19 cellular contexts compared by ENCODE assay signal in the genomic region with DNA sequence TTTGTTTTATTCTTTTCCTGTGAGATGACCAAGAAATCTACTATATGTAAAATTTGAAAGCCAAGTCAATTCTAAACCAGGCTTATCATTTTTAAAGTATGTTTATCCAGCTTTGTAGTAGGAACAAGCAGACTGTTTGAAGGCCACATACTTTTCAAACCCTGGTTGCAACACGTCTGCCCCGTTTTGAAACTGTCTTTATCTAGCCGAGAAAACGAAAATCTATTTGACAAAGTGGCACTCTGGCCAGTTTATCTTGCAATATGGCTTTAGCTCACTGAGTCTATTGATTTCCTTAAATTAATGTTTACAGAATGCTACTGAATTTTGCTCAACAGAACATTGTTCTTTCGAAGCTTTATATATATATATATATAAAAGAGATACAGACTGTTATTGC. TPM values are rescaled to one million over a fixed set of nuclear protein-coding genes. Genes with fewer than 3 reads are reported as not detected.
DNase-seq lines count a peak whose midpoint lies in the region; ATAC-seq and TF ChIP-seq lines count a peak whose summit lies in the region.
"Had no signal": no experiment of that assay in that cellular context is flagged by ENCODE, and none has a peak within 500 bp of the region (broad histone marks: within the 10 kb centered on the region; RNA-seq: fewer than 3 reads in every experiment).

No MANE protein-coding gene starts in this region.

- no peak for DNase-seq in heart right ventricle
- DNase-seq in left ventricle myocardium superior = no peak
- DNase-seq in body of pancreas = peak in 3 of 4 donors; percentile 27 to 52 (median 35)
- DNase-seq in right lobe of liver = peak in 1 of 3 donors; percentile 79
- DNase-seq in activated naive CD4-positive, alpha-beta T cell treated with Interleukin-2 at 50 U/mL for 16 hours = no peak
- DNase-seq: EL; HCEC 1CT; KBM-7; NCI-H1048; NCI-H146; NCI-H2081 treated with DMSO at 0.1 percent for 48 hours; NCI-H524; NK-92 treated with Interleukin-12 subunit alpha and Interleukin-12 subunit beta, amount 100 ng/mL, for 24 hours; PC-3 had no signal

- ATAC-seq in heart right ventricle (no peak), left ventricle myocardium superior (no peak), body of pancreas (peak; percentile 84), right lobe of liver (peak; percentile 51 to 73 (median 62)), HG02642 (IDR thresholded peaks at IDR 0.05; ENCODE audit: poor library complexity, unreplicated experiment) (no peak), GM19397 (IDR thresholded peaks at IDR 0.05; ENCODE audit: unreplicated experiment) (no peak)

- H3K36me3 ChIP-seq in heart right ventricle (no peaks in the 10 kb centered on the region), body of pancreas (replicated peaks in 1 of 2; ENCODE audit: insufficient read depth in 1 of 2, low read depth in 2 of 2) (no peaks in the 10 kb centered on the region), right lobe of liver (peaks cover 0 to 14% (median 0%) of the 10 kb centered on the region in 4 donors)

- H3K27ac ChIP-seq in heart right ventricle = peak overlapping the region in 9 of 10 donors; percentile 54 to 97 (median 89)
- peak overlapping the region; percentile 45 to 74 (median 62) for H3K27ac ChIP-seq in body of pancreas
- H3K27ac ChIP-seq in right lobe of liver = peak overlapping the region; percentile 5 to 66 (median 60)
- peak overlapping the region; percentile 33 for H3K27ac ChIP-seq in temporal lobe (ENCODE audit: low read depth, low read length)
- H3K27ac ChIP-seq: BLaER1 treated with 17β-estradiol and CSF1 and Interleukin-3, amounts not matched to agents 10 nM and 100 nM had no signal

- no peak for TF ChIP-seq POLR2A in body of pancreas (IDR thresholded peaks at IDR 0.05)
- no peak for TF ChIP-seq POLR2A in right lobe of liver (IDR thresholded peaks at IDR 0.05)

- H3K27me3 ChIP-seq in heart right ventricle = no peaks in the 10 kb centered on the region
- no peaks in the 10 kb centered on the region for H3K27me3 ChIP-seq in body of pancreas
- H3K27me3 ChIP-seq in right lobe of liver = no peaks in the 10 kb centered on the region
- H3K27me3 ChIP-seq: BLaER1 treated with 17β-estradiol and CSF1 and Interleukin-3, amounts not matched to agents 10 nM and 100 nM had no signal

- 41 to 49% methylated on average over 5 of the region's 5 CpGs for WGBS in heart right ventricle, 2 donors
- 11 to 19% methylated on average over 5 of the region's 5 CpGs for whole genome bisulfite sequencing in body of pancreas, 2 donors
- WGBS in right lobe of liver (ENCODE audit: insufficient coverage, low coverage, low lambda C conversion rate, missing lambda C conversion rate) = 26% methylated on average over 5 of the region's 5 CpGs

- no peak overlapping the region for H3K4me3 ChIP-seq in heart right ventricle
- H3K4me3 ChIP-seq in body of pancreas = no peak overlapping the region
- H3K4me3 ChIP-seq in right lobe of liver = peak overlapping the region in 1 of 3 donors; percentile 3
- H3K4me3 ChIP-seq: BLaER1 treated with 17β-estradiol and CSF1 and Interleukin-3, amounts not matched to agents 10 nM and 100 nM had no signal

- intact Hi-C loops in heart right ventricle (cut with DNase I) (no loop called here), left ventricle myocardium superior (cut with micrococcal nuclease) (no loop called here), body of pancreas (cut with DNase I) (no loop called here), right lobe of liver (cut with DNase I) (no loop called here)

- TF ChIP-seq CTCF in heart right ventricle (IDR thresholded peaks at IDR 0.05) (no peak), body of pancreas (IDR thresholded peaks at IDR 0.05) (no peak), right lobe of liver (IDR thresholded peaks at IDR 0.05) (no peak)

- H3K4me1 ChIP-seq in heart right ventricle (peaks cover 0 to 59% (median 21%) of the 10 kb centered on the region in 9 donors), body of pancreas (peaks cover 48% of the 10 kb centered on the region), right lobe of liver (peaks cover 0 to 80% (median 34%) of the 10 kb centered on the region in 4 donors)
- H3K4me1 ChIP-seq: BLaER1 treated with 17β-estradiol and CSF1 and Interleukin-3, amounts not matched to agents 10 nM and 100 nM had no signal

- H3K9me3 ChIP-seq in heart right ventricle = no peaks in the 10 kb centered on the region
- no peaks in the 10 kb centered on the region for H3K9me3 ChIP-seq in body of pancreas
- no peaks in the 10 kb centered on the region for H3K9me3 ChIP-seq in right lobe of liver
- H3K9me3 ChIP-seq: BLaER1 treated with 17β-estradiol and CSF1 and Interleukin-3, amounts not matched to agents 10 nM and 100 nM had no signal

RNA-seq across cellular contexts. Expression of gene PROX1, which starts 39.7 kb away (rescaled TPM):
- total RNA-seq in heart right ventricle (100 to 1,000 TPM in 8 of 10 donors, 10 to 100 TPM in 2; 52.6 to 132 (median 116) TPM), left ventricle myocardium superior (95.0 TPM), body of pancreas (10 to 100 TPM; 13.7 to 27.4 TPM), right lobe of liver (100 to 1,000 TPM in 4 of 6 experiments, 10 to 100 TPM in 2; 79.6 to 186 (median 164) TPM), temporal lobe (13.3 TPM)
- polyA plus RNA-seq in heart right ventricle = 10 to 100 TPM in 1 of 2 donors, 1 to 10 TPM in 1; 2.5 to 10.2 TPM
- total RNA-seq: A172, PC-3 had no signal

Comparison
In these comparisons a context has a peak if more than half of its experiments do, and no peak if none do; other contexts are left out.
1. ATAC-seq: peak in body of pancreas (single experiment) and right lobe of liver (4 of 4); none in heart right ventricle (0 of 8), left ventricle myocardium superior (single experiment), HG02642 (single experiment) and GM19397 (single experiment).
2. DNase-seq: peak in body of pancreas (3 of 4); none in heart right ventricle (0 of 2), left ventricle myocardium superior (single experiment) and activated naive CD4-positive, alpha-beta T cell treated with Interleukin-2 at 50 U/mL for 16 hours (single experiment).
3. H3K27ac ChIP-seq: peak in every context shown above with its lines; median percentile 89 in heart right ventricle; 62 in body of pancreas; 60 in right lobe of liver; 33 in temporal lobe.